Comparison of ENCODE assay signal across 9 cellular contexts in the genomic region with DNA sequence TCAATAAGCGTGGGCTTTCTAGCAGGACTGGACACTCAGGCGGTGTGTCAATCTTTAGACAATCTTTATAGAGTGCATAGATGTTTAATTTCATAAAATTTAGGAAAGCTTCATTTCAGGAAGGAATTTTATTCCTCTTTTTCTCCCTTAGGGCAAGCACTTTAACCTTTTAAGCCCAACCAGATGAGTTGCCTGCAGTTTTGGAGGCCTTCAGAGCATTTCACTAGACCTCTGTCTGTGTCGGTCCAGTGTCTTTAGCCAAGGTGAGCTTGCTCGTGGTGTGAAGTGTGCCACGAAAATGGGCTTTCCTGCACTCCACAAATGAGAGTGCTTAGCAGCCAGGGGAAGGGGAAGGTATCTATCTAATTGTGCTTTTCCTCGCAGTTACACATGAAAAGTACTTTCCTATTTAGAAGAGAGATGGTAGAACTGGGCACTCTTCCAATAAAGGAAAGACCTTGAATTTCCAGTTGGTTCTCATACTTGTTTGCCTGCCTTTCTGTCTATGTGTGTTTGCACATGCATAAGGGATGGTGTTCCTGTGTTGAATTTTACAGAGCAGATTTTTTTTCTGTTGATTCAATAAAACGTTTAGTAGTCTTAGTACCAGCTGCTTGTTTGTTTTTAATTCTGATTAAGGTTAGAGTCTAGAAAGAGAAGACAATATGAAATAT. TPM values are rescaled to one million over a fixed set of nuclear protein-coding genes. Genes with fewer than 3 reads are reported as not detected.
DNase-seq lines count a peak whose midpoint lies in the region; ATAC-seq and TF ChIP-seq lines count a peak whose summit lies in the region.
"Had no signal": no experiment of that assay in that cellular context is flagged by ENCODE, and none has a peak within 500 bp of the region (broad histone marks: within the 10 kb centered on the region; RNA-seq: fewer than 3 reads in every experiment).

No MANE protein-coding gene starts in this region.

- H3K4me1 Mint-ChIP-seq in effector memory CD8-positive, alpha-beta T cell (ENCODE audit: low read depth in 2 of 2), result peaks cover 3 to 7% of the 10 kb centered on the region in 2 donors

- ATAC-seq in effector memory CD8-positive, alpha-beta T cell (replicated peaks), result no peak
- ATAC-seq in body of pancreas, result no peak
- no peak for ATAC-seq in HG03280 (IDR thresholded peaks at IDR 0.05; ENCODE audit: unreplicated experiment)
- ATAC-seq in HG02852 (IDR thresholded peaks at IDR 0.05; ENCODE audit: unreplicated experiment), result no peak

- intact Hi-C loops in body of pancreas (cut with DNase I), result no loop called here

- H3K79me2 ChIP-seq in parathyroid adenoma, result no peaks in the 10 kb centered on the region

- H3K36me3 Mint-ChIP-seq in effector memory CD8-positive, alpha-beta T cell (ENCODE audit: insufficient read depth), result peaks cover 2% of the 10 kb centered on the region

- H3K4me1 ChIP-seq in parathyroid adenoma (peaks cover 2% of the 10 kb centered on the region), body of pancreas (peaks cover 15% of the 10 kb centered on the region)

- no peaks in the 10 kb centered on the region for H3K36me3 ChIP-seq in parathyroid adenoma (ENCODE audit: control insufficient read depth, insufficient read depth, low read length)
- H3K36me3 ChIP-seq in body of pancreas (replicated peaks in 1 of 2; ENCODE audit: insufficient read depth in 1 of 2, low read depth in 2 of 2), result no peaks in the 10 kb centered on the region

- H3K4me3 Mint-ChIP-seq in effector memory CD8-positive, alpha-beta T cell, result peak overlapping the region; percentile 89 to 94

- peaks cover 2 to 12% of the 10 kb centered on the region in 2 donors for H3K9me3 Mint-ChIP-seq in effector memory CD8-positive, alpha-beta T cell

- H3K4me3 ChIP-seq in parathyroid adenoma (ENCODE audit: low read depth, low read length), result peak overlapping the region; percentile 61
- peak overlapping the region in 1 of 2 donors; percentile 13 for H3K4me3 ChIP-seq in body of pancreas

- peaks cover 0 to 13% of the 10 kb centered on the region in 2 donors for H3K27me3 Mint-ChIP-seq in effector memory CD8-positive, alpha-beta T cell

- H3K27me3 ChIP-seq in parathyroid adenoma (ENCODE audit: control insufficient read depth, insufficient read depth, low read length), result no peaks in the 10 kb centered on the region
- H3K27me3 ChIP-seq in body of pancreas, result no peaks in the 10 kb centered on the region

- TF ChIP-seq POLR2A in body of pancreas (IDR thresholded peaks at IDR 0.05), result no peak

- peak overlapping the region in 1 of 2 donors; percentile 88 for H3K27ac Mint-ChIP-seq in effector memory CD8-positive, alpha-beta T cell

- no peaks in the 10 kb centered on the region for H3K9me3 ChIP-seq in parathyroid adenoma (ENCODE audit: control insufficient read depth, low read length)
- no peaks in the 10 kb centered on the region for H3K9me3 ChIP-seq in body of pancreas

- H3K9ac ChIP-seq in parathyroid adenoma, result no peak overlapping the region

- H3K27ac ChIP-seq in parathyroid adenoma (peak overlapping the region; percentile 78), body of pancreas (peak overlapping the region in 2 of 4 donors; percentile 69 to 74)

- H3K4me2 ChIP-seq in parathyroid adenoma (ENCODE audit: low read length), result peak overlapping the region; percentile 71

- H2AFZ ChIP-seq in parathyroid adenoma, result peak overlapping the region; percentile 84

- TF ChIP-seq CTCF in parathyroid adenoma (IDR thresholded peaks at IDR 0.05), result no peak
- no peak for TF ChIP-seq CTCF in body of pancreas (IDR thresholded peaks at IDR 0.05)

- 46 to 55% methylated on average over 7 of the region's 7 CpGs for WGBS in body of pancreas, 2 donors

- peak; percentile 26 for DNase-seq in DMS79 (lab: John Stamatoyannopoulos, UW)
- peak; percentile 8 for DNase-seq in NCI-H510A (lab: John Stamatoyannopoulos, UW)
- no peak for DNase-seq in effector memory CD8-positive, alpha-beta T cell
- DNase-seq in body of pancreas, result no peak
- no peak for DNase-seq in pons (ENCODE audit: low spot score)

RNA-seq across cellular contexts. Expression of gene FEZF2, which starts 53.6 kb away (rescaled TPM):
- total RNA-seq in body of pancreas, result not detected
- total RNA-seq: RPMI7951 had no signal

Comparison
In these comparisons a context has a peak if more than half of its experiments do, and no peak if none do; other contexts are left out.
1. DNase-seq: peak in DMS79 (single experiment) and NCI-H510A (single experiment); none in effector memory CD8-positive, alpha-beta T cell (0 of 3), body of pancreas (0 of 4) and pons (single experiment).